ENCODE assay signal across 8 cellular contexts in the genomic region with DNA sequence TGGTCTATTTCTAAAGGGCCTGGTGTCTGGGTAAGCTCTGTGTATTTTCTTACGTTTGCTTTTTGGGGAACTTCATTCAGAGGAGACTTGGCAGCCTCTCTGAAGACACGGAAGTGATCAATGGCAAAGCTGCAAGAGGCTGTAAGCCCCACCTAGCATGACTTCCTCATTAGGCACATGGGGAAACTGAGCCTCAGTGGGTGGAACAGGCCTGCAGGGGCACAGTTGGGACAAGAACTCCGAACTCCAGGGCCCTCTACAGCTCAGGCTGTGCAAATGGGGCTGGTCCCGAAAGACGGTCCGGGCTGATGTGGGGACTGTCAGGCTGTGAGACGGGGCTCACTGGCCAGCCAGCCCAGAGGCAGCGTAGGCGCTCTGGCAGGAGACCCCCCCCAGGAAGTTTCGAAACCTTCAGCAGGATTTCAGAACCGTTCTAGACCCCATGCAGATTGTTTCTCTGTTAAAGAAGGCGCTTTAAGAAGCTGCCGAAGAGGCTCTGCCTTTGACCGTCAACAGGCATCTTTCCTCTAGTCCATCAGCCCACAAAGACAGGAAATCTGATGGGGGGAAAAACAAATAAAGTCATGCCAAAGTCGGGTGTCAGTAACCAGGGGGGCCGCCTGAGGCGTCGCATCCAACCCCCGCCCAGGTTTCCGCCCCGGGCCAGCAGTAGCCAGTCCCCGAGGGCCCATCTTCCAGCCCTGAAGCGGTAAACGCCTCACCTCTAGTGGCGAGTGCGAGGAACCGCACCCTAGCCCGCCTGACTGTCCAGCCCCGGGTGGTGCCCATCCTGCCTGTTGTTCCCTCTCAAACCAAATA.
A peak's percentile ranks its signal among the peaks of the same experiment; 100 is the strongest.
DNase-seq lines count a peak whose midpoint lies in the region; ATAC-seq and TF ChIP-seq lines count a peak whose summit lies in the region.

No MANE protein-coding gene starts in this region.

- no peaks in the 10 kb centered on the region for H3K36me3 Mint-ChIP-seq in immature natural killer cell

- ATAC-seq in HG02852 (IDR thresholded peaks at IDR 0.05; ENCODE audit: unreplicated experiment), result peak; percentile 72

- peaks cover 22 to 40% of the 10 kb centered on the region in 2 donors for H3K4me1 Mint-ChIP-seq in immature natural killer cell

- DNase-seq in GM10266 (ENCODE audit: extremely low spot score), result peak; percentile 68
- DNase-seq in T-helper 1 cell, result peak in 3 of 5 donors; percentile 15 to 64 (median 19)
- no peak for DNase-seq in astrocyte of the cerebellum (ENCODE audit: low read depth)
- DNase-seq in immature natural killer cell, result peak; percentile 45 to 49 (median 49)
- DNase-seq in stimulated activated CD4-positive, alpha-beta T cell treated with anti-CD3 and anti-CD28 coated beads, Interleukin-1b, Interleukin-23, amount 100 ng/mL, for 4 hours (ENCODE audit: low read depth in 2 of 2), result peak; percentile 23 to 49
- DNase-seq in NCI-H2196 treated with DMSO at 0.1 percent for 48 hours (lab: John Stamatoyannopoulos, UW; ENCODE audit: unreplicated experiment), result no peak
- DNase-seq in NCI-H2196 (lab: John Stamatoyannopoulos, UW; ENCODE audit: unreplicated experiment), result no peak

- peak overlapping the region; percentile 15 for H3K4me3 ChIP-seq in astrocyte of the cerebellum (ENCODE audit: low read depth, low read length)

- peaks cover 0 to 1% (median 0%) of the 10 kb centered on the region in 6 donors for H3K9me3 Mint-ChIP-seq in immature natural killer cell

- in situ Hi-C loops in astrocyte of the cerebellum (cut with HindIII; ENCODE audit: low sequenced_read_pairs), result no loop called here

- TF ChIP-seq CTCF in GM10266 (IDR thresholded peaks at IDR 0.05; ENCODE audit: control insufficient read depth, insufficient read depth, low read depth, missing control alignments) (peak; percentile 89), astrocyte of the cerebellum (IDR thresholded peaks at IDR 0.05; ENCODE audit: low read depth, low read length, missing control alignments) (peak; percentile 96)

- H3K27ac Mint-ChIP-seq in immature natural killer cell, result peak overlapping the region in 1 of 6 donors; percentile 26

- H3K4me3 Mint-ChIP-seq in immature natural killer cell, result peak overlapping the region; percentile 68 to 81 (median 75)

- peaks cover 0 to 6% (median 2%) of the 10 kb centered on the region in 3 donors for H3K27me3 Mint-ChIP-seq in immature natural killer cell (ENCODE audit: low read depth in 3 of 3)

Comparison
In these comparisons a context has a peak if more than half of its experiments do, and no peak if none do; other contexts are left out.
1. DNase-seq: peak in GM10266 (single experiment), T-helper 1 cell (3 of 5), immature natural killer cell (3 of 3) and stimulated activated CD4-positive, alpha-beta T cell treated with anti-CD3 and anti-CD28 coated beads, Interleukin-1b, Interleukin-23, amount 100 ng/mL, for 4 hours (2 of 2); none in astrocyte of the cerebellum (single experiment), NCI-H2196 treated with DMSO at 0.1 percent for 48 hours (single experiment) and NCI-H2196 (single experiment).